ENCODE assay signal across 24 cellular contexts in genomic region chr10:30709229-30709628, GRCh38.
DNase-seq lines count a peak whose midpoint lies in the region; ATAC-seq, FAIRE-seq and TF ChIP-seq lines count a peak whose summit lies in the region.
"Had no signal": no experiment of that assay in that cellular context is flagged by ENCODE, and none has a peak within 500 bp of the region (broad histone marks: within the 10 kb centered on the region; RNA-seq: fewer than 3 reads in every experiment).

No MANE protein-coding gene starts in this region.

- TF ChIP-seq EP300 in K562 (IDR thresholded peaks at IDR 0.05; ENCODE audit: low read length) = no peak

- TF ChIP-seq CTCF in GM13977 (IDR thresholded peaks at IDR 0.05; ENCODE audit: extremely low read depth, insufficient read depth, missing control alignments) (peak; percentile 28), K562 (IDR thresholded peaks at IDR 0.05 in 2 of 3, conservative IDR thresholded peaks at IDR 0.05 in 1 of 3; ENCODE audit: insufficient read depth in 2 of 3, low read depth in 1 of 3, low read length in 3 of 3) (peak; percentile 10 to 37 (median 24); a peak in 2 of 6 replicates)

- TF ChIP-seq POLR2A in K562 (conservative IDR thresholded peaks at IDR 0.05) = no peak

- POLR2A ChIA-PET in K562 (lab: Yijun Ruan, JAX) = no interaction called here
- POLR2A ChIA-PET in naive thymus-derived CD8-positive, alpha-beta T cell (lab: Charles Lee) = interaction anchor here (0.7 kb wide), 1 partner anchor 11 kb away, joined by 3 read pairs; no protein-coding TSS in a partner anchor

- H3K36me3 Mint-ChIP-seq in activated CD4-positive, alpha-beta T cell treated with anti-CD3 and anti-CD28 coated beads, Interleukin-2, amount 10 ng/mL, durations not matched to agents 24 days and 14 days (ENCODE audit: low read depth) = peaks cover 15% of the 10 kb centered on the region
- H3K36me3 Mint-ChIP-seq in naive thymus-derived CD8-positive, alpha-beta T cell = peaks cover 0 to 14% (median 11%) of the 10 kb centered on the region in 3 donors

- no peaks in the 10 kb centered on the region for H3K9me3 ChIP-seq in K562 (replicated peaks; ENCODE audit: control insufficient read depth, insufficient read depth, low read depth, low read length)

- no peaks in the 10 kb centered on the region; a peak in 1 of 5 replicates for H3K4me1 ChIP-seq in K562 (replicated peaks in 1 of 2; ENCODE audit: control insufficient read depth in 2 of 2, insufficient read depth in 2 of 2, low read length in 2 of 2)
- H3K4me1 ChIP-seq: A549 had no signal

- H3K9me3 Mint-ChIP-seq in activated CD4-positive, alpha-beta T cell treated with anti-CD3 and anti-CD28 coated beads, Interleukin-2, amount 10 ng/mL, durations not matched to agents 24 days and 14 days = peaks cover 16% of the 10 kb centered on the region
- peaks cover 0 to 13% (median 5%) of the 10 kb centered on the region in 9 donors for H3K9me3 Mint-ChIP-seq in naive thymus-derived CD8-positive, alpha-beta T cell

- H3K27ac Mint-ChIP-seq in activated CD4-positive, alpha-beta T cell treated with anti-CD3 and anti-CD28 coated beads, Interleukin-2, amount 10 ng/mL, durations not matched to agents 24 days and 14 days = peak overlapping the region; percentile 55
- peak overlapping the region in 6 of 10 donors; percentile 7 to 88 (median 70) for H3K27ac Mint-ChIP-seq in naive thymus-derived CD8-positive, alpha-beta T cell
- H3K27ac Mint-ChIP-seq: activated B cell treated with CpG ODN at 0.5 μM for 24 hours, T-helper 17 cell had no signal

- H3K4me3 ChIP-seq in K562 = no peak overlapping the region
- H3K4me3 ChIP-seq: A549, dorsolateral prefrontal cortex, spleen had no signal

- peaks cover 8 to 20% of the 10 kb centered on the region in 2 experiments; a peak in 4 of 5 replicates for H3K27me3 ChIP-seq in K562 (ENCODE audit: control insufficient read depth in 2 of 2, insufficient read depth in 2 of 2, low read length in 2 of 2)
- H3K27me3 ChIP-seq: spleen had no signal

- ATAC-seq in K562 (peak; percentile 83), GM21737 (IDR thresholded peaks at IDR 0.05; ENCODE audit: unreplicated experiment) (no peak), GM21825 (IDR thresholded peaks at IDR 0.05; ENCODE audit: unreplicated experiment) (no peak), GM18907 (IDR thresholded peaks at IDR 0.05; ENCODE audit: unreplicated experiment) (no peak)
- no peak for ATAC-seq in naive thymus-derived CD8-positive, alpha-beta T cell
- ATAC-seq: left lobe of liver, T-helper 17 cell had no signal

- CTCF ChIA-PET in K562 (lab: Yijun Ruan, JAX; ENCODE audit: low intra/inter-chr PET ratio) = no interaction called here

- no peak for TF ChIP-seq RAD21 in K562 (CRISPR knock-in tag; conservative IDR thresholded peaks at IDR 0.05 in 1 of 2, IDR thresholded peaks at IDR 0.05 in 1 of 2)

- peak; percentile 15 for FAIRE-seq in K562 (lab: Jason Lieb, UNC)
- FAIRE-seq: A549, urothelium cell line had no signal

- H3K27me3 Mint-ChIP-seq in activated CD4-positive, alpha-beta T cell treated with anti-CD3 and anti-CD28 coated beads, Interleukin-2, amount 10 ng/mL, durations not matched to agents 24 days and 14 days = no peaks in the 10 kb centered on the region
- peaks cover 0 to 2% (median 0%) of the 10 kb centered on the region in 5 donors for H3K27me3 Mint-ChIP-seq in naive thymus-derived CD8-positive, alpha-beta T cell
- H3K27me3 Mint-ChIP-seq: T-helper 17 cell had no signal

- no peak for DNase-seq in activated CD4-positive, alpha-beta T cell treated with anti-CD3 and anti-CD28 coated beads, Interleukin-2, amount 10 ng/mL, durations not matched to agents 24 days and 14 days
- DNase-seq in activated CD4-positive, alpha-beta T cell treated with anti-CD3 and anti-CD28 coated beads for 48 hours = no peak
- DNase-seq in GM13977 (ENCODE audit: low spot score) = no peak
- no peak for DNase-seq in K562 (ENCODE audit: extremely low read depth in 1 of 4, low spot score in 3 of 4)
- no peak for DNase-seq in naive thymus-derived CD8-positive, alpha-beta T cell
- DNase-seq: activated B cell treated with CpG ODN at 0.5 μM for 24 hours; activated effector memory CD4-positive, alpha-beta T cell treated with Interleukin-2 at 50 U/mL for 16 hours; C1 segment of cervical spinal cord; caudate nucleus; DMS 273 treated with DMSO at 0.1 percent for 48 hours; dorsolateral prefrontal cortex; erythroblast; HCEC 1CT; NCI-H1436 treated with DMSO at 0.1 percent for 48 hours; NCI-H2171 treated with DMSO at 0.1 percent for 48 hours; spleen; stimulated activated CD4-positive, alpha-beta T cell treated with anti-CD3 and anti-CD28 coated beads, Interleukin-4, amount 100 ng/mL, for 4 hours; T-helper 17 cell had no signal

- no TSS peak for BruUV-seq in K562 (replicated peaks; lab: Mats Ljungman, UMichigan)

- no peak overlapping the region for H3K27ac ChIP-seq in K562 (ENCODE audit: extremely low read depth, low read depth, low read length)
- H3K27ac ChIP-seq: A549, dorsolateral prefrontal cortex, spleen had no signal

- in situ Hi-C loops in GM13977 (cut with MboI; ENCODE audit: low pct_unique_long_range_greater_than_20kb, low sequenced_read_pairs, unreplicated experiment) (no loop called here), K562 (cut with MboI) (no loop called here)

- intact Hi-C loops in activated CD4-positive, alpha-beta T cell treated with anti-CD3 and anti-CD28 coated beads, Interleukin-2, amount 10 ng/mL, durations not matched to agents 24 days and 14 days (cut with micrococcal nuclease) = loop anchor here (10.0 kb wide), 2 partner anchors 606 to 1216 kb away; partner anchors contain the start of genes ARHGAP12 and ZEB1
- intact Hi-C loops in K562 (cut with micrococcal nuclease) = no loop called here

- WGBS in K562 (ENCODE audit: insufficient coverage, low coverage, missing lambda C conversion rate) = 13% methylated on average over 10 of the region's 10 CpGs

- no peak overlapping the region for H2AFZ ChIP-seq in K562 (ENCODE audit: low read depth, low read length)

- H3K4me3 Mint-ChIP-seq in activated CD4-positive, alpha-beta T cell treated with anti-CD3 and anti-CD28 coated beads, Interleukin-2, amount 10 ng/mL, durations not matched to agents 24 days and 14 days = no peak overlapping the region
- H3K4me3 Mint-ChIP-seq in naive thymus-derived CD8-positive, alpha-beta T cell = no peak overlapping the region
- H3K4me3 Mint-ChIP-seq: activated B cell treated with CpG ODN at 0.5 μM for 24 hours, T-helper 17 cell had no signal

- no peak overlapping the region for H3K9ac ChIP-seq in K562 (ENCODE audit: insufficient read depth in 1 of 2, low read depth in 2 of 2, low read length in 2 of 2)

- H3K79me2 ChIP-seq in K562 (ENCODE audit: control insufficient read depth, insufficient read depth, low read length) = no peaks in the 10 kb centered on the region

- no peak overlapping the region for H3K4me2 ChIP-seq in K562 (ENCODE audit: insufficient read depth, low read length)
- H3K4me2 ChIP-seq: A549 had no signal

- no peaks in the 10 kb centered on the region for H4K20me1 ChIP-seq in K562 (replicated peaks; ENCODE audit: control insufficient read depth, insufficient read depth, low read length)

- peaks cover 27% of the 10 kb centered on the region for H3K4me1 Mint-ChIP-seq in activated CD4-positive, alpha-beta T cell treated with anti-CD3 and anti-CD28 coated beads, Interleukin-2, amount 10 ng/mL, durations not matched to agents 24 days and 14 days
- peaks cover 16 to 26% (median 25%) of the 10 kb centered on the region in 4 donors for H3K4me1 Mint-ChIP-seq in naive thymus-derived CD8-positive, alpha-beta T cell

- H3K9me1 ChIP-seq in K562 (ENCODE audit: control insufficient read depth, insufficient read depth, low read length) = no peaks in the 10 kb centered on the region

- no peaks in the 10 kb centered on the region for H3K36me3 ChIP-seq in K562 (ENCODE audit: control insufficient read depth, insufficient read depth, low read length)
- H3K36me3 ChIP-seq: spleen had no signal

TF ChIP-seq in K562, 482 proteins besides CTCF, POLR2A, EP300 and RAD21:
- TF ChIP-seq ZNF699 (CRISPR knock-in tag; IDR thresholded peaks at IDR 0.05; ENCODE audit: insufficient replicate concordance) (no peak), HDAC1 (IDR thresholded peaks at IDR 0.05) (no peak), L3MBTL2 (IDR thresholded peaks at IDR 0.05) (peak; percentile 27; the same call in 1 of the 2 replicates)
TF ChIP-seq in K562: peak in this region for 1.
